In the genomic region with DNA sequence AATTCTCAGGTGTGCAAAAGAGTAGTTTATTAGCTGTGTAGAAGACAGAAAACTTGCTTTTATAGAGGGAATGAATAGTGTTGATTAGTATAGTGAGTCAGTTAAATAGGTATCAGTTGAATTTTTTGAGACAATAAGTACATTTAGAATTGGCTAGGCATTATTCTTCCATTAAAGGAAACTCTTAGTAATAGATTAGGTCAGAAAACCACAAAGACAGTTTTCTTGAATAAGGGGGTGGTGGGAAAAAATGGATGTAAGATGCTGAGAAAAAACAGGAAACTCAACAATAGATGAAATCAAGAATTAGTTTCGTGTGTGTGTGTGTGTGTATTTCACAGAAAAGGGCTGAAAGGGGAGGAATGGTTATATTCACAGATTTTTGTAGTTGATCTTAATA, we compare ENCODE assay signal across 17 cellular contexts. TPM values are rescaled to one million over a fixed set of nuclear protein-coding genes. Genes with fewer than 3 reads are reported as not detected.
DNase-seq lines count a peak whose midpoint lies in the region; ATAC-seq lines count a peak whose summit lies in the region.
"Had no signal": no experiment of that assay in that cellular context is flagged by ENCODE, and none has a peak within 500 bp of the region (broad histone marks: within the 10 kb centered on the region; RNA-seq: fewer than 3 reads in every experiment).

No MANE protein-coding gene starts in this region.

- no peaks in the 10 kb centered on the region for H3K27me3 Mint-ChIP-seq in T-helper 2 cell treated with Interferon-gamma antibody and Interleukin-4, amounts not matched to agents 5 μg/mL and 100 μg/mL, for 36 hours (ENCODE audit: low read depth)
- H3K27me3 Mint-ChIP-seq in immature natural killer cell (ENCODE audit: low read depth in 3 of 3), result no peaks in the 10 kb centered on the region

- peak overlapping the region; percentile 69 for H3K4me3 Mint-ChIP-seq in T-helper 2 cell treated with Interferon-gamma antibody and Interleukin-4, amounts not matched to agents 5 μg/mL and 100 μg/mL, for 36 hours
- peak overlapping the region in 2 of 5 donors; percentile 1 to 20 for H3K4me3 Mint-ChIP-seq in immature natural killer cell

- peaks cover 52% of the 10 kb centered on the region for H3K4me1 Mint-ChIP-seq in T-helper 2 cell treated with Interferon-gamma antibody and Interleukin-4, amounts not matched to agents 5 μg/mL and 100 μg/mL, for 36 hours (ENCODE audit: low read depth)
- peaks cover 30 to 72% of the 10 kb centered on the region in 2 donors for H3K4me1 Mint-ChIP-seq in immature natural killer cell

- H3K9me3 Mint-ChIP-seq in T-helper 2 cell treated with Interferon-gamma antibody and Interleukin-4, amounts not matched to agents 5 μg/mL and 100 μg/mL, for 36 hours, result no peaks in the 10 kb centered on the region
- no peaks in the 10 kb centered on the region for H3K9me3 Mint-ChIP-seq in immature natural killer cell

- peak overlapping the region; percentile 67 for H3K27ac Mint-ChIP-seq in T-helper 2 cell treated with Interferon-gamma antibody and Interleukin-4, amounts not matched to agents 5 μg/mL and 100 μg/mL, for 36 hours
- peak overlapping the region; percentile 1 to 37 (median 24) for H3K27ac Mint-ChIP-seq in immature natural killer cell

- H3K36me3 Mint-ChIP-seq in T-helper 2 cell treated with Interferon-gamma antibody and Interleukin-4, amounts not matched to agents 5 μg/mL and 100 μg/mL, for 36 hours (ENCODE audit: low read depth), result peaks cover 51% of the 10 kb centered on the region
- H3K36me3 Mint-ChIP-seq in immature natural killer cell, result peaks cover 0 to 7% (median 5%) of the 10 kb centered on the region in 3 donors

- DNase-seq in activated CD4-positive, CD25-positive, alpha-beta regulatory T cell (lab: John Stamatoyannopoulos, UW), result no peak
- DNase-seq in T-helper 2 cell treated with Interferon-gamma antibody and Interleukin-4, amounts not matched to agents 5 μg/mL and 100 μg/mL, for 36 hours (ENCODE audit: low spot score), result no peak
- no peak for DNase-seq in immature natural killer cell
- no peak for DNase-seq in stimulated activated CD4-positive, alpha-beta T cell treated with anti-CD3 and anti-CD28 coated beads, Interleukin-4, amount 100 ng/mL, for 4 hours
- DNase-seq in NCI-H128 (lab: John Stamatoyannopoulos, UW; ENCODE audit: unreplicated experiment), result no peak
- no peak for DNase-seq in NCI-H82 treated with DMSO at 0.1 percent for 48 hours (lab: John Stamatoyannopoulos, UW; ENCODE audit: unreplicated experiment)
- DNase-seq: activated CD4-positive, alpha-beta T cell treated with anti-CD3 and anti-CD28 coated beads, Interleukin-2, amount 50 U/mL, for 4 hours; adrenal gland; COR-L47; heart left ventricle; IMR-90; kidney glomerular epithelial cell; NCI-H1694; Peyer's patch; testis had no signal

- peak; percentile 63 to 86 for ATAC-seq in activated CD4-positive, CD25-positive, alpha-beta regulatory T cell treated with anti-CD3 and anti-CD28 coated beads, Interleukin-2, amount 50 U/mL, for 24 hours
- ATAC-seq in GM21447 (IDR thresholded peaks at IDR 0.05; ENCODE audit: unreplicated experiment), result peak; percentile 60

RNA-seq across cellular contexts. Expression of a gene that starts 16.8 kb away (rescaled TPM):
- polyA plus RNA-seq in immature natural killer cell, result 100 to 1,000 TPM in 1 of 3 donors, 10 to 100 TPM in 2; 33.4 to 133 (median 60.9) TPM
- polyA plus RNA-seq: IMR-90 had no signal
